In the genomic region with DNA sequence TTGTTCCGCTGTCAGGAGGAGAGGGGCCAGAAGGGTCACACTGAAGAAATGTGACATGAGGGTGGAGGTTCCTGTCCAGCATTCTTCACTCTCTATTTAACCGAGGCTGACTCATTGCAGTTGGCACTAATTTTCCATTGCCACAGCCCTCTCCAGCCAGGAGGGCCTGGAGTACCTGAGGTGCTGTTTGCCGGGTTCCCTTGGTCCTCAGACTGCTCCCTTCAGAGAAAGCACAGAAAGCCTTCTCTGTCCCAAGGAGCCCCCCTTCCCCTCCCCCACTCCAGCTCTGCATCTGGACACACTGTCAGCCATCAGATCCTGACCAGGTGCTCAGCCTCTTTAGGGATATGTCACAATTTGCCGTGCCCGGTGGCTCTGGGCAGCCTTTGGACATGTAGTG, we compare ENCODE assay signal across 12 cellular contexts. TPM values are rescaled to one million over a fixed set of nuclear protein-coding genes. Genes with fewer than 3 reads are reported as not detected.
DNase-seq lines count a peak whose midpoint lies in the region; ATAC-seq and TF ChIP-seq lines count a peak whose summit lies in the region.
"Had no signal": no experiment of that assay in that cellular context is flagged by ENCODE, and none has a peak within 500 bp of the region (broad histone marks: within the 10 kb centered on the region; RNA-seq: fewer than 3 reads in every experiment).

No MANE protein-coding gene starts in this region.

- H3K36me3 ChIP-seq in adrenal gland (replicated peaks in 1 of 2) (peaks cover 0 to 4% of the 10 kb centered on the region in 2 donors), prostate gland (no peaks in the 10 kb centered on the region)

- H3K27me3 ChIP-seq in adrenal gland (no peaks in the 10 kb centered on the region), prostate gland (replicated peaks; ENCODE audit: insufficient read depth) (no peaks in the 10 kb centered on the region)

- peak overlapping the region in 3 of 5 donors; percentile 7 to 72 (median 40) for H3K27ac ChIP-seq in adrenal gland
- H3K27ac ChIP-seq in prostate gland: no peak overlapping the region
- H3K27ac ChIP-seq: KMS-11, VCaP had no signal

- 45 to 67% (median 58%) methylated on average over 4 to 5 of the region's 5 CpGs for WGBS in adrenal gland, 4 donors
- 77% methylated on average over 5 of the region's 5 CpGs for WGBS in prostate gland

- intact Hi-C loops in adrenal gland (cut with DNase I) (no loop called here), prostate gland (cut with DNase I) (no loop called here)

- TF ChIP-seq CTCF in adrenal gland (IDR thresholded peaks at IDR 0.05) (no peak), prostate gland (IDR thresholded peaks at IDR 0.05) (no peak), GM10266 (IDR thresholded peaks at IDR 0.05; ENCODE audit: control insufficient read depth, insufficient read depth, low read depth, missing control alignments) (no peak)

- peaks cover 15 to 45% of the 10 kb centered on the region in 2 donors for H3K4me1 ChIP-seq in adrenal gland (replicated peaks in 1 of 2)
- H3K4me1 ChIP-seq in prostate gland (replicated peaks): peaks cover 6% of the 10 kb centered on the region

- TF ChIP-seq POLR2A in adrenal gland (IDR thresholded peaks at IDR 0.05) (no peak), prostate gland (IDR thresholded peaks at IDR 0.05) (peak; percentile 23)

- no peak for ATAC-seq in GM18868 (IDR thresholded peaks at IDR 0.05; ENCODE audit: unreplicated experiment)

- H3K9me3 ChIP-seq in adrenal gland (replicated peaks in 1 of 3) (no peaks in the 10 kb centered on the region), prostate gland (no peaks in the 10 kb centered on the region)

- H3K4me3 ChIP-seq in adrenal gland (no peak overlapping the region), prostate gland (no peak overlapping the region)

- in situ Hi-C loops in Caki2 (cut with HindIII; ENCODE audit: low pct_unique_long_range_greater_than_20kb, low sequenced_read_pairs): no loop called here

- DNase-seq in Caki2 (ENCODE audit: low read depth) (peak; percentile 59), adrenal gland (peak in 6 of 7 donors; percentile 45 to 75 (median 62)), glomerular visceral epithelial cell (ENCODE audit: extremely low spot score) (peak; percentile 40), prostate gland (ENCODE audit: low spot score) (no peak), foreskin melanocyte (no peak), NCI-H1436 treated with DMSO at 0.1 percent for 48 hours (lab: John Stamatoyannopoulos, UW) (no peak), GM10266 (ENCODE audit: extremely low spot score) (no peak)
- DNase-seq: AML-193, GDM1 had no signal

RNA-seq across cellular contexts. Expression of gene C11orf91, which starts 3.1 kb away (rescaled TPM):
- total RNA-seq in Caki2 (2014; rRNA removed; shearing (Covaris generic); ENCODE audit: low replicate concordance): not detected in 2 replicates
- total RNA-seq in adrenal gland: not detected
- under 1 TPM in 1 of 3 donors, not detected in 2; 0.27 TPM for polyA plus RNA-seq in adrenal gland
- total RNA-seq in prostate gland: not detected

RNA-seq across cellular contexts. Expression of gene CD59, which starts 32.5 kb away (rescaled TPM):
- 131 and 219 TPM in 2 replicates for total RNA-seq in Caki2 (2014; rRNA removed; shearing (Covaris generic); ENCODE audit: low replicate concordance)
- total RNA-seq in adrenal gland (100 to 1,000 TPM; 286 to 562 (median 405) TPM), prostate gland (100 to 1,000 TPM; 205 to 274 TPM)
- polyA plus RNA-seq in adrenal gland: 100 to 1,000 TPM in 2 of 3 donors, 10 to 100 TPM in 1; 59.5 to 465 (median 103) TPM

Comparison
In these comparisons a context has a peak if more than half of its experiments do, and no peak if none do; other contexts are left out.
1. DNase-seq: peak in Caki2 (single experiment), adrenal gland (6 of 7) and glomerular visceral epithelial cell (single experiment); none in prostate gland (single experiment), foreskin melanocyte (single experiment), NCI-H1436 treated with DMSO at 0.1 percent for 48 hours (single experiment) and GM10266 (single experiment).
2. H3K27ac ChIP-seq: peak in adrenal gland (3 of 5); none in prostate gland (0 of 2).